Comparison of ENCODE assay signal across 8 cellular contexts in genomic region chr6:37819802-37820712, GRCh38. TPM values are rescaled to one million over a fixed set of nuclear protein-coding genes. Genes with fewer than 3 reads are reported as not detected.
DNase-seq lines count a peak whose midpoint lies in the region; ATAC-seq and TF ChIP-seq lines count a peak whose summit lies in the region.

No MANE protein-coding gene starts in this region.

- ATAC-seq in activated CD4-positive, CD25-positive, alpha-beta regulatory T cell treated with anti-CD3 and anti-CD28 coated beads, Interleukin-2, amount 50 U/mL, for 24 hours = peak; percentile 14 to 18
- ATAC-seq in HG02938 (IDR thresholded peaks at IDR 0.05; ENCODE audit: unreplicated experiment) (no peak), HG02973 (IDR thresholded peaks at IDR 0.05; ENCODE audit: unreplicated experiment) (no peak)

- no peaks in the 10 kb centered on the region for H3K27me3 ChIP-seq in kidney epithelial cell (ENCODE audit: control insufficient read depth, insufficient read depth, low read length)

- TF ChIP-seq CTCF in GM12864 (IDR thresholded peaks at IDR 0.05; ENCODE audit: low read depth, low read length, missing control alignments) (no peak), kidney epithelial cell (IDR thresholded peaks at IDR 0.05; ENCODE audit: insufficient read depth, low read length, poor library complexity, severe bottlenecking) (no peak)

- no peaks in the 10 kb centered on the region for H3K36me3 ChIP-seq in kidney epithelial cell (ENCODE audit: control insufficient read depth, insufficient read depth, low read length)

- no peak for DNase-seq in GM12864 (ENCODE audit: low read depth)
- DNase-seq in M059J (ENCODE audit: low read depth) = peak; percentile 88
- DNase-seq in cerebellum (ENCODE audit: low spot score) = peak; percentile 38
- DNase-seq in kidney epithelial cell (ENCODE audit: low read depth) = peak; percentile 29
- peak; percentile 12 to 22 for DNase-seq in stimulated activated CD4-positive, alpha-beta T cell treated with anti-CD3 and anti-CD28 coated beads, Interleukin-15, amount 100 ng/mL, for 48 hours (ENCODE audit: low read depth in 2 of 2)

- peak overlapping the region; percentile 93 for H3K4me3 ChIP-seq in GM12864 (ENCODE audit: low read depth, low read length)
- H3K4me3 ChIP-seq in kidney epithelial cell (ENCODE audit: low read depth, low read length) = peak overlapping the region; percentile 73

RNA-seq across cellular contexts. Expression of gene ZFAND3, which starts 0.5 kb away (rescaled TPM):
- 17.6 and 36.2 TPM in 2 replicates for total RNA-seq in M059J (2014; rRNA removed; shearing (Covaris generic))
- total RNA-seq in cerebellum (31.0 TPM), kidney epithelial cell (49.4 TPM in 2 replicates)

Comparison
In these comparisons a context has a peak if more than half of its experiments do, and no peak if none do; other contexts are left out.
1. ATAC-seq: peak in activated CD4-positive, CD25-positive, alpha-beta regulatory T cell treated with anti-CD3 and anti-CD28 coated beads, Interleukin-2, amount 50 U/mL, for 24 hours (2 of 2); none in HG02938 (single experiment) and HG02973 (single experiment).